ENCODE assay signal across 1 cellular context in genomic region chr19:7873304-7874079, GRCh38.
TF ChIP-seq lines count a peak whose summit lies in the region.

No MANE protein-coding gene starts in this region.

TF ChIP-seq in endothelial cell of umbilical vein, 7 proteins besides CTCF, POLR2A, EP300 and RAD21 (continued from another document):
- TF ChIP-seq POLR2AphosphoS5 (IDR thresholded peaks at IDR 0.05; ENCODE audit: insufficient read depth, low read depth, low read length): no peak
TF ChIP-seq in endothelial cell of umbilical vein: peak in this region for 1.
